17 cellular contexts compared by ENCODE assay signal in genomic region chr1:43879414-43879813, GRCh38.
DNase-seq lines count a peak whose midpoint lies in the region; ATAC-seq and TF ChIP-seq lines count a peak whose summit lies in the region.
"Had no signal": no experiment of that assay in that cellular context is flagged by ENCODE, and none has a peak within 500 bp of the region (broad histone marks: within the 10 kb centered on the region; RNA-seq: fewer than 3 reads in every experiment).

No MANE protein-coding gene starts in this region.

- no peak for ATAC-seq in HG03196 (IDR thresholded peaks at IDR 0.05; ENCODE audit: unreplicated experiment)
- ATAC-seq: activated T-cell treated with anti-CD3 and anti-CD28 coated beads, Interleukin-2, amount 50 U/mL, for 4 hours had no signal

- TF ChIP-seq CTCF in AG10803 (conservative IDR thresholded peaks at IDR 0.05; ENCODE audit: low read length) = no peak

- H3K4me3 ChIP-seq in AG10803 (ENCODE audit: low read length) = no peak overlapping the region
- H3K4me3 ChIP-seq: dorsolateral prefrontal cortex, prostate gland had no signal

- peak; percentile 64 for DNase-seq in AG10803 (ENCODE audit: low read depth)
- peak; percentile 36 for DNase-seq in HS-27A (ENCODE audit: low read depth)
- peak; percentile 5 for DNase-seq in amniotic stem cell (lab: John Stamatoyannopoulos, UW)
- DNase-seq in iris pigment epithelial cell (ENCODE audit: low read depth) = peak; percentile 39
- no peak for DNase-seq in Ammon's horn (ENCODE audit: low spot score)
- DNase-seq in NCI-H2227 (lab: John Stamatoyannopoulos, UW; ENCODE audit: unreplicated experiment) = no peak
- DNase-seq in activated effector memory CD4-positive, alpha-beta T cell treated with anti-CD3 and anti-CD28 coated beads, Interleukin-2, amount 50 U/mL, for 16 hours = no peak
- DNase-seq: activated CD4-positive, alpha-beta T cell treated with anti-CD3 and anti-CD28 coated beads for 48 hours; activated T-cell treated with anti-CD3 and anti-CD28 coated beads, Interleukin-2, amount 50 U/mL, for 4 hours; amygdala; dorsolateral prefrontal cortex; H7; kidney; NCI-H1048; stimulated activated CD4-positive, alpha-beta T cell treated with anti-CD3 and anti-CD28 coated beads, Interleukin-4, amount 100 ng/mL, for 24 hours had no signal

Comparison
In these comparisons a context has a peak if more than half of its experiments do, and no peak if none do; other contexts are left out.
1. DNase-seq: peak in AG10803 (single experiment), HS-27A (single experiment), amniotic stem cell (single experiment) and iris pigment epithelial cell (single experiment); none in Ammon's horn (single experiment), NCI-H2227 (single experiment) and activated effector memory CD4-positive, alpha-beta T cell treated with anti-CD3 and anti-CD28 coated beads, Interleukin-2, amount 50 U/mL, for 16 hours (single experiment).